Comparison of ENCODE assay signal across 21 cellular contexts in genomic region chr1:31478167-31478566, GRCh38.
DNase-seq lines count a peak whose midpoint lies in the region; ATAC-seq and TF ChIP-seq lines count a peak whose summit lies in the region.
"Had no signal": no experiment of that assay in that cellular context is flagged by ENCODE, and none has a peak within 500 bp of the region (broad histone marks: within the 10 kb centered on the region; RNA-seq: fewer than 3 reads in every experiment).

No MANE protein-coding gene starts in this region.

- H3K36me3 ChIP-seq in IMR-90 (ENCODE audit: control insufficient read depth, insufficient read depth, low read length), result no peaks in the 10 kb centered on the region
- no peaks in the 10 kb centered on the region; the same call in 1 of the 2 replicates for H3K36me3 ChIP-seq in OCI-LY1 (ENCODE audit: insufficient read depth, low read length)
- no peaks in the 10 kb centered on the region for H3K36me3 ChIP-seq in neuronal stem cell (replicated peaks in 1 of 2; ENCODE audit: control insufficient read depth in 2 of 2, insufficient read depth in 2 of 2, low read length in 2 of 2)
- no peaks in the 10 kb centered on the region for H3K36me3 ChIP-seq in testis (ENCODE audit: low read depth, missing control alignments)
- H3K36me3 ChIP-seq: MG63 had no signal

- H3K4me3 ChIP-seq in IMR-90 (ENCODE audit: insufficient read depth, low read depth, low read length), result no peak overlapping the region
- H3K4me3 ChIP-seq in OCI-LY1 (ENCODE audit: low read depth, low read length, poor library complexity, severe bottlenecking), result no peak overlapping the region
- no peak overlapping the region for H3K4me3 ChIP-seq in neuronal stem cell (ENCODE audit: low read length in 2 of 2)
- H3K4me3 ChIP-seq in testis, result no peak overlapping the region
- H3K4me3 ChIP-seq: GM12878, MG63 had no signal

- TF ChIP-seq CTCF in IMR-90 (conservative IDR thresholded peaks at IDR 0.05; ENCODE audit: low read depth, low read length), result no peak
- no peak for TF ChIP-seq CTCF in OCI-LY1 (IDR thresholded peaks at IDR 0.05; ENCODE audit: low read length)
- no peak for TF ChIP-seq CTCF in testis (IDR thresholded peaks at IDR 0.05)

- in situ Hi-C loops in IMR-90 (cut with MboI; ENCODE audit: low sequenced_read_pairs), result no loop called here

- H2AFZ ChIP-seq in IMR-90 (replicated peaks; ENCODE audit: low read length, poor library complexity) (no peak overlapping the region), OCI-LY1 (ENCODE audit: low read length) (0 out of 2 replicates have a peak overlapping the region, but pooled peaks have one; percentile 34), neuronal stem cell (ENCODE audit: low read length) (peak overlapping the region; percentile 17)

- H3K27ac ChIP-seq in IMR-90 (ENCODE audit: insufficient read depth, low read length) (no peak overlapping the region), OCI-LY1 (ENCODE audit: low read depth, low read length, poor library complexity, severe bottlenecking) (peak overlapping the region; percentile 96), neuronal stem cell (replicated peaks; ENCODE audit: low read length) (no peak overlapping the region), testis (no peak overlapping the region)
- H3K27ac ChIP-seq: 22Rv1 had no signal

- no peak for TF ChIP-seq RAD21 in IMR-90 (IDR thresholded peaks at IDR 0.05; ENCODE audit: low read length)

- H4K20me1 ChIP-seq in IMR-90 (ENCODE audit: insufficient read depth, low read length) (no peaks in the 10 kb centered on the region), OCI-LY1 (ENCODE audit: insufficient read depth, low read length) (no peaks in the 10 kb centered on the region)

- no peak overlapping the region for H3K4ac ChIP-seq in IMR-90 (ENCODE audit: low read depth, low read length)
- no peak overlapping the region for H3K4ac ChIP-seq in neuronal stem cell (ENCODE audit: low read length)

- H2BK120ac ChIP-seq in IMR-90 (ENCODE audit: low read depth, low read length) (no peak overlapping the region), neuronal stem cell (ENCODE audit: low read depth, low read length) (no peak overlapping the region)

- H3K14ac ChIP-seq in IMR-90 (replicated peaks; ENCODE audit: low read depth, low read length), result no peak overlapping the region
- no peak overlapping the region for H3K14ac ChIP-seq in neuronal stem cell (ENCODE audit: low read length)

- intact Hi-C loops in IMR-90 (cut with micrococcal nuclease) (no loop called here), testis (cut with DNase I; ENCODE audit: low total_unique reads) (no loop called here)

- H3K4me1 ChIP-seq in IMR-90 (ENCODE audit: control insufficient read depth, insufficient read depth, low read length), result peaks cover 4% of the 10 kb centered on the region; the same call in 1 of the 2 replicates
- H3K4me1 ChIP-seq in OCI-LY1 (ENCODE audit: insufficient read depth, low read length, severe bottlenecking), result peaks cover 37% of the 10 kb centered on the region
- H3K4me1 ChIP-seq in neuronal stem cell (ENCODE audit: control insufficient read depth in 2 of 2, insufficient read depth in 1 of 2, low read depth in 1 of 2, low read length in 2 of 2), result no peaks in the 10 kb centered on the region
- no peaks in the 10 kb centered on the region for H3K4me1 ChIP-seq in testis

- H2BK5ac ChIP-seq in IMR-90 (ENCODE audit: low read depth, low read length, poor library complexity, severe bottlenecking), result no peak overlapping the region
- H2BK5ac ChIP-seq in neuronal stem cell (ENCODE audit: low read length), result no peak overlapping the region

- CTCF ChIA-PET in IMR-90 (lab: Yijun Ruan, JAX), result no interaction called here

- H2AK5ac ChIP-seq in IMR-90 (ENCODE audit: low read depth, low read length) (no peak overlapping the region), neuronal stem cell (ENCODE audit: low read depth, low read length) (no peak overlapping the region)

- POLR2A ChIA-PET in IMR-90 (lab: Charles Lee; ENCODE audit: unreplicated experiment), result no interaction called here

- no peaks in the 10 kb centered on the region for H3K79me2 ChIP-seq in OCI-LY1 (ENCODE audit: insufficient read depth, low read length)

- H3K9ac ChIP-seq in IMR-90 (ENCODE audit: low read depth, low read length), result no peak overlapping the region
- H3K9ac ChIP-seq in OCI-LY1 (ENCODE audit: low read length), result peak overlapping the region; percentile 56
- no peak overlapping the region for H3K9ac ChIP-seq in neuronal stem cell (ENCODE audit: low read depth, low read length, poor library complexity)

- no peak overlapping the region for H4K8ac ChIP-seq in IMR-90 (ENCODE audit: low read depth in 2 of 2, low read length in 2 of 2)
- H4K8ac ChIP-seq in neuronal stem cell (ENCODE audit: low read depth, low read length), result no peak overlapping the region

- H3K23ac ChIP-seq in IMR-90 (ENCODE audit: low read depth, low read length) (no peak overlapping the region), neuronal stem cell (ENCODE audit: low read depth, low read length, poor library complexity) (no peak overlapping the region)

- H3K18ac ChIP-seq in IMR-90 (ENCODE audit: low read depth, low read length), result no peak overlapping the region
- H3K18ac ChIP-seq in neuronal stem cell (ENCODE audit: low read length), result no peak overlapping the region

- TF ChIP-seq POLR2A in IMR-90 (IDR thresholded peaks at IDR 0.05; ENCODE audit: low read depth, low read length), result no peak
- TF ChIP-seq POLR2A in testis (IDR thresholded peaks at IDR 0.05), result no peak

- no peak overlapping the region for H4K5ac ChIP-seq in IMR-90 (ENCODE audit: low read depth, low read length)

- H4K91ac ChIP-seq in IMR-90 (ENCODE audit: insufficient read depth, low read depth, low read length) (no peak overlapping the region), neuronal stem cell (ENCODE audit: low read depth, low read length, poor library complexity) (no peak overlapping the region)

- H3K9me1 ChIP-seq in IMR-90 (ENCODE audit: insufficient read depth, low read length), result no peaks in the 10 kb centered on the region

- H3K4me2 ChIP-seq in IMR-90 (ENCODE audit: low read depth, low read length) (no peak overlapping the region), OCI-LY1 (ENCODE audit: low read length) (peak overlapping the region; percentile 63; the same call in 1 of the 2 replicates), neuronal stem cell (ENCODE audit: insufficient read depth, low read length, poor library complexity, severe bottlenecking) (no peak overlapping the region)

- DNase-seq in DMS 273 (lab: John Stamatoyannopoulos, UW; ENCODE audit: unreplicated experiment), result peak; percentile 37
- DNase-seq in DMS 273 treated with DMSO at 0.1 percent for 48 hours (lab: John Stamatoyannopoulos, UW), result no peak
- no peak for DNase-seq in IMR-90
- no peak for DNase-seq in neuronal stem cell (ENCODE audit: low spot score)
- no peak for DNase-seq in activated CD4-positive, alpha-beta T cell treated with anti-CD3 and anti-CD28 coated beads for 1 hour
- no peak for DNase-seq in HuH-7.5 (ENCODE audit: low spot score)
- no peak for DNase-seq in testis
- DNase-seq: AML-193, H9, HFFc6, Karpas-422, MG63, NCI-H1092 treated with DMSO at 0.1 percent for 48 hours, NCI-H1436 treated with DMSO at 0.1 percent for 48 hours, NCI-H2029, NCI-H2171, NCI-H345, SHP77 had no signal

- WGBS in IMR-90 (ENCODE audit: extremely low coverage in 2 of 2, insufficient read length in 1 of 2), 2 experiments, result no CpG with 5 or more reads among the region's 2 CpGs
- WGBS in neuronal stem cell (ENCODE audit: extremely low coverage in 2 of 2, insufficient read length in 2 of 2, insufficient replicate concordance in 1 of 2), 2 donors, result no CpG with 5 or more reads among the region's 2 CpGs
- WGBS in testis, 2 donors, result 88 to 94% methylated on average over 2 of the region's 2 CpGs

- 0 out of 2 replicates have a peak, but pooled peaks cover 2% of the 10 kb centered on the region for H3K9me3 ChIP-seq in IMR-90 (ENCODE audit: control insufficient read depth, insufficient read depth, low read length)
- H3K9me3 ChIP-seq in OCI-LY1 (ENCODE audit: low read length), result peaks cover 10% of the 10 kb centered on the region; the same call in 1 of the 2 replicates
- H3K9me3 ChIP-seq in neuronal stem cell (replicated peaks in 1 of 2; ENCODE audit: control insufficient read depth in 2 of 2, insufficient read depth in 1 of 2, low read depth in 1 of 2, low read length in 2 of 2), result peaks cover 0 to 3% of the 10 kb centered on the region in 2 donors
- H3K9me3 ChIP-seq in testis, result no peaks in the 10 kb centered on the region

- H2AK9ac ChIP-seq in IMR-90 (replicated peaks; ENCODE audit: low read depth, low read length, poor library complexity), result no peak overlapping the region

- no peak for ATAC-seq in IMR-90 (ENCODE audit: low read depth)

- no peaks in the 10 kb centered on the region for H3K9me2 ChIP-seq in OCI-LY1 (ENCODE audit: low read depth, low read length)

- no TSS peak for BruUV-seq in IMR-90 (replicated peaks; lab: Mats Ljungman, UMichigan)

- no peaks in the 10 kb centered on the region for H3F3A ChIP-seq in OCI-LY1 (ENCODE audit: insufficient read depth, low read length)

- H2BK12ac ChIP-seq in neuronal stem cell (ENCODE audit: low read length), result no peak overlapping the region

- H3K27me3 ChIP-seq in IMR-90 (ENCODE audit: control insufficient read depth, insufficient read depth, low read length), result peaks cover 12% of the 10 kb centered on the region
- H3K27me3 ChIP-seq in OCI-LY1 (ENCODE audit: insufficient read depth, low read length), result no peaks in the 10 kb centered on the region
- peaks cover 0 to 4% (median 0%) of the 10 kb centered on the region in 3 experiments for H3K27me3 ChIP-seq in neuronal stem cell (ENCODE audit: control insufficient read depth in 3 of 3, insufficient read depth in 3 of 3, low read depth in 1 of 3, low read length in 3 of 3)
- H3K27me3 ChIP-seq in testis, result no peaks in the 10 kb centered on the region
- H3K27me3 ChIP-seq: MG63 had no signal

- no peak overlapping the region for H3K56ac ChIP-seq in IMR-90 (ENCODE audit: extremely low read depth, insufficient read depth, low read length)

- dilution Hi-C loops in IMR-90 (cut with HindIII; ENCODE audit: low sequenced_read_pairs, unreplicated experiment), result no loop called here

- no peak overlapping the region for H2BK15ac ChIP-seq in IMR-90 (ENCODE audit: low read depth, low read length)
- H2BK15ac ChIP-seq in neuronal stem cell (ENCODE audit: low read length), result no peak overlapping the region

- H2BK20ac ChIP-seq in IMR-90 (ENCODE audit: low read depth, low read length), result no peak overlapping the region

- H3K79me1 ChIP-seq in IMR-90 (ENCODE audit: low read depth in 1 of 2, low read length in 2 of 2) (no peaks in the 10 kb centered on the region), neuronal stem cell (ENCODE audit: low read depth, low read length) (no peaks in the 10 kb centered on the region)

TF ChIP-seq in IMR-90, 13 proteins besides CTCF, POLR2A, EP300 and RAD21:
- TF ChIP-seq MAFK (IDR thresholded peaks at IDR 0.05; ENCODE audit: low read depth, low read length), result peak; percentile 90
- no peak for TF ChIP-seq RCOR1 (IDR thresholded peaks at IDR 0.05; ENCODE audit: insufficient replicate concordance, low read length)
